ENCODE assay signal across 2 cellular contexts in the genomic region with DNA sequence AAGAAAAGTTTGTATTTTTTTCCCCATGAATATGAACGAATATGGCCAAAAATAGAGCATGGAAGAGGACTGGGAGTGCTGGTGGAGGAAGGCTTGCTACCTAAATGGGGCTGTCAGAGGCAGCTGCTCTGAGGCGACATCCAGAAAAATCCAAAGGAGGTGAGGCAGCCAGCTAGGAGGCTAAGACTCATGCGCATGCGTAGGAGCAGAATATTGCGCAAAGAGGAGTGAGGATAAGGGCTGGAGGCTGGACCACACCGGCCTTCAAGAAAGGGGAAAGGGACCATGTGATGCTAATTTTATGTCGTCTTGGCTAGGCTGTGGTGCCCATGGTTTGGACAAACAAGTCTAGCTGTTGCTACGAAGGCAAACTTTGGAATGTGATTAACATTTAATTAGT.
A peak's percentile ranks its signal among the peaks of the same experiment; 100 is the strongest.
TF ChIP-seq lines count a peak whose summit lies in the region.

No MANE protein-coding gene starts in this region.

TF ChIP-seq in GM23338, 12 proteins besides CTCF, POLR2A, EP300 and RAD21:
- TF ChIP-seq STAT1 (IDR thresholded peaks at IDR 0.05; ENCODE audit: unreplicated experiment): no peak
- TF ChIP-seq, protein P1, sequence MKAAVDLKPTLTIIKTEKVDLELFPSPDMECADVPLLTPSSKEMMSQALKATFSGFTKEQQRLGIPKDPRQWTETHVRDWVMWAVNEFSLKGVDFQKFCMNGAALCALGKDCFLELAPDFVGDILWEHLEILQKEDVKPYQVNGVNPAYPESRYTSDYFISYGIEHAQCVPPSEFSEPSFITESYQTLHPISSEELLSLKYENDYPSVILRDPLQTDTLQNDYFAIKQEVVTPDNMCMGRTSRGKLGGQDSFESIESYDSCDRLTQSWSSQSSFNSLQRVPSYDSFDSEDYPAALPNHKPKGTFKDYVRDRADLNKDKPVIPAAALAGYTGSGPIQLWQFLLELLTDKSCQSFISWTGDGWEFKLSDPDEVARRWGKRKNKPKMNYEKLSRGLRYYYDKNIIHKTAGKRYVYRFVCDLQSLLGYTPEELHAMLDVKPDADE (IDR thresholded peaks at IDR 0.05): no peak
- TF ChIP-seq POLR2AphosphoS5 (IDR thresholded peaks at IDR 0.05; ENCODE audit: low read depth): no peak
- no peak for TF ChIP-seq EZH2 (IDR thresholded peaks at IDR 0.05; ENCODE audit: low read depth, unreplicated experiment)
- TF ChIP-seq CREB1 (CRISPR knock-in tag; IDR thresholded peaks at IDR 0.05; ENCODE audit: low read depth): no peak
- TF ChIP-seq EZH2phosphoT487 (IDR thresholded peaks at IDR 0.05; ENCODE audit: unreplicated experiment): no peak
- TF ChIP-seq NANOG (IDR thresholded peaks at IDR 0.05; ENCODE audit: borderline replicate concordance): no peak
- TF ChIP-seq ZNF114 (CRISPR knock-in tag; IDR thresholded peaks at IDR 0.05): no peak

TF ChIP-seq in K562, 482 proteins besides CTCF, POLR2A, EP300 and RAD21:
- TF ChIP-seq, protein P2, sequence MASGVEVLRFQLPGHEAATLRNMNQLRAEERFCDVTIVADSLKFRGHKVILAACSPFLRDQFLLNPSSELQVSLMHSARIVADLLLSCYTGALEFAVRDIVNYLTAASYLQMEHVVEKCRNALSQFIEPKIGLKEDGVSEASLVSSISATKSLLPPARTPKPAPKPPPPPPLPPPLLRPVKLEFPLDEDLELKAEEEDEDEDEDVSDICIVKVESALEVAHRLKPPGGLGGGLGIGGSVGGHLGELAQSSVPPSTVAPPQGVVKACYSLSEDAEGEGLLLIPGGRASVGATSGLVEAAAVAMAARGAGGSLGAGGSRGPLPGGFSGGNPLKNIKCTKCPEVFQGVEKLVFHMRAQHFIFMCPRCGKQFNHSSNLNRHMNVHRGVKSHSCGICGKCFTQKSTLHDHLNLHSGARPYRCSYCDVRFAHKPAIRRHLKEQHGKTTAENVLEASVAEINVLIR (CRISPR knock-in tag; IDR thresholded peaks at IDR 0.05): no peak
- peak; percentile 88 to 89 for TF ChIP-seq NRF1 (conservative IDR thresholded peaks at IDR 0.05 in 1 of 2, IDR thresholded peaks at IDR 0.05 in 1 of 2)
- TF ChIP-seq CEBPB (tag; IDR thresholded peaks at IDR 0.05): peak; percentile 92
- TF ChIP-seq CEBPG (CRISPR knock-in tag; IDR thresholded peaks at IDR 0.05): peak; percentile 47; the same call in 1 of the 2 replicates
- peak in 1 of 2 experiments; percentile 31; a peak in 1 of 4 replicates for TF ChIP-seq CEBPG (tag; conservative IDR thresholded peaks at IDR 0.05 in 1 of 2, IDR thresholded peaks at IDR 0.05 in 1 of 2)
